ENCODE assay signal across 18 cellular contexts in genomic region chr11:45168366-45169130, GRCh38.
"Had no signal": no experiment of that assay in that cellular context is flagged by ENCODE, and none has a peak within 500 bp of the region (broad histone marks: within the 10 kb centered on the region; RNA-seq: fewer than 3 reads in every experiment).

No MANE protein-coding gene starts in this region.

- H3K27ac Mint-ChIP-seq: endodermal cell; naive thymus-derived CD4-positive, alpha-beta T cell; nephron progenitor cell had no signal

- H3K4me3 Mint-ChIP-seq: endodermal cell; naive thymus-derived CD4-positive, alpha-beta T cell; nephron progenitor cell had no signal

- H3K27me3 ChIP-seq: heart left ventricle, suprapubic skin, tibial artery, upper lobe of left lung, vagina had no signal

- H3K9me3 ChIP-seq: heart left ventricle, suprapubic skin, tibial artery, upper lobe of left lung, vagina had no signal

- H3K9me3 Mint-ChIP-seq: endodermal cell; naive thymus-derived CD4-positive, alpha-beta T cell; nephron progenitor cell had no signal

- ATAC-seq: heart left ventricle; left lobe of liver; naive thymus-derived CD4-positive, alpha-beta T cell; stimulated activated naive CD8-positive, alpha-beta T cell treated with anti-CD3 and anti-CD28 coated beads, Interleukin-15, Interleukin-2, amounts not matched to agents 100 U/mL and 50 U/mL, for 24 hours had no signal

- H3K4me1 Mint-ChIP-seq: endodermal cell had no signal

- DNase-seq: effector CD4-positive, alpha-beta T cell; endodermal cell; foreskin melanocyte; hippocampal formation; islet precursor cell; mesendoderm; naive thymus-derived CD4-positive, alpha-beta T cell; nephron progenitor cell; small intestine; stimulated activated CD4-positive, alpha-beta T cell treated with anti-CD3 and anti-CD28 coated beads, Interleukin-2, amount 100 ng/mL, for 48 hours; stimulated activated naive CD8-positive, alpha-beta T cell treated with anti-CD3 and anti-CD28 coated beads, Interleukin-15, Interleukin-2, amounts not matched to agents 100 U/mL and 50 U/mL, for 24 hours had no signal

- H3K4me3 ChIP-seq: coronary artery, heart left ventricle, suprapubic skin, tibial artery, upper lobe of left lung, vagina had no signal

- H3K27ac ChIP-seq: coronary artery, heart left ventricle, suprapubic skin, tibial artery, vagina had no signal

- H3K36me3 ChIP-seq: heart left ventricle, suprapubic skin, tibial artery, upper lobe of left lung, vagina had no signal
